Comparison of ENCODE assay signal across 9 cellular contexts in genomic region chr1:207084701-207085180, GRCh38. TPM values are rescaled to one million over a fixed set of nuclear protein-coding genes. Genes with fewer than 3 reads are reported as not detected.
DNase-seq lines count a peak whose midpoint lies in the region; ATAC-seq and TF ChIP-seq lines count a peak whose summit lies in the region.
"Had no signal": no experiment of that assay in that cellular context is flagged by ENCODE, and none has a peak within 500 bp of the region (broad histone marks: within the 10 kb centered on the region; RNA-seq: fewer than 3 reads in every experiment).

No MANE protein-coding gene starts in this region.

- H3K79me2 ChIP-seq in smooth muscle cell (ENCODE audit: low read depth) = no peaks in the 10 kb centered on the region

- H3K4me1 ChIP-seq in smooth muscle cell (ENCODE audit: low read depth) = peaks cover 8% of the 10 kb centered on the region

- DNase-seq in Ammon's horn (ENCODE audit: low spot score) (peak; percentile 67), Kasumi-1 (lab: John Stamatoyannopoulos, UW) (peak; percentile 33 to 41), SKM-1 (lab: John Stamatoyannopoulos, UW; ENCODE audit: unreplicated experiment) (peak; percentile 15), amniotic epithelial cell (ENCODE audit: low read depth) (peak; percentile 94), hepatic stellate cell (ENCODE audit: low spot score) (peak; percentile 19), smooth muscle cell (lab: John Stamatoyannopoulos, UW; ENCODE audit: unreplicated experiment) (no peak)

- H3K27me3 ChIP-seq in smooth muscle cell (ENCODE audit: low read depth) = no peaks in the 10 kb centered on the region

- no peak overlapping the region for H3K4me3 ChIP-seq in smooth muscle cell

- H4K20me1 ChIP-seq in smooth muscle cell (ENCODE audit: low read depth) = no peaks in the 10 kb centered on the region

- 26% methylated on average over 8 of the region's 8 CpGs for WGBS in smooth muscle cell (ENCODE audit: low lambda C conversion rate)

- H3K9ac ChIP-seq in smooth muscle cell (ENCODE audit: low read depth) = no peak overlapping the region

- no peaks in the 10 kb centered on the region for H3K36me3 ChIP-seq in smooth muscle cell (ENCODE audit: low read depth)

- H3K27ac ChIP-seq in smooth muscle cell (ENCODE audit: low read depth) = no peak overlapping the region

- H3F3A ChIP-seq in smooth muscle cell (ENCODE audit: low read depth) = peaks cover 7% of the 10 kb centered on the region

- H3K9me3 ChIP-seq in smooth muscle cell (replicated peaks; ENCODE audit: low read depth) = no peaks in the 10 kb centered on the region

- peak; percentile 57 for TF ChIP-seq CTCF in smooth muscle cell (IDR thresholded peaks at IDR 0.05; ENCODE audit: borderline replicate concordance, insufficient read depth, poor library complexity, severe bottlenecking)

- no peak overlapping the region for H2AFZ ChIP-seq in smooth muscle cell (ENCODE audit: low read depth)

- ATAC-seq in GM18907 (IDR thresholded peaks at IDR 0.05; ENCODE audit: unreplicated experiment) (peak; percentile 80), HG03521 (IDR thresholded peaks at IDR 0.05; ENCODE audit: unreplicated experiment) (no peak)

- peak overlapping the region; percentile 65 for H3K4me2 ChIP-seq in smooth muscle cell

RNA-seq across cellular contexts. Expression of gene C4BPB, which starts 3.9 kb away (rescaled TPM):
- 0.99 and 1.2 TPM in 2 replicates for total RNA-seq in smooth muscle cell
- polyA plus RNA-seq in smooth muscle cell = 0.60 and 1.00 TPM in 2 replicates

RNA-seq across cellular contexts. Expression of gene C4BPA, which starts 19.3 kb away (rescaled TPM):
- total RNA-seq in smooth muscle cell = not detected in 2 replicates
- not detected in 2 replicates for polyA plus RNA-seq in smooth muscle cell
- total RNA-seq: subcutaneous adipose tissue had no signal

RNA-seq across cellular contexts. Expression of gene PFKFB2, which starts 31.7 kb away (rescaled TPM):
- total RNA-seq in smooth muscle cell = 9.8 and 15.6 TPM in 2 replicates
- polyA plus RNA-seq in smooth muscle cell = 2.1 and 5.0 TPM in 2 replicates

RNA-seq across cellular contexts. Expression of gene YOD1, which starts 33.7 kb away (rescaled TPM):
- total RNA-seq in smooth muscle cell = 31.9 and 37.9 TPM in 2 replicates
- polyA plus RNA-seq in smooth muscle cell = 3.8 and 5.6 TPM in 2 replicates

RNA-seq across cellular contexts. Expression of gene C1orf116, which starts 52.2 kb away (rescaled TPM):
- total RNA-seq in smooth muscle cell = 3.2 and 6.0 TPM in 2 replicates
- 0.14 and 2.7 TPM in 2 replicates for polyA plus RNA-seq in smooth muscle cell
